ENCODE assay signal across 8 cellular contexts in genomic region chr20:47576516-47577033, GRCh38.
DNase-seq lines count a peak whose midpoint lies in the region; ATAC-seq and TF ChIP-seq lines count a peak whose summit lies in the region.

No MANE protein-coding gene starts in this region.

- no peak overlapping the region for H2AFZ ChIP-seq in HCT116 (ENCODE audit: low read depth, low read length, poor library complexity, severe bottlenecking)
- H2AFZ ChIP-seq in neural progenitor cell (replicated peaks), result no peak overlapping the region

- POLR2A ChIA-PET in HCT116 (lab: Charles Lee), result interaction anchor here (1.2 to 1.4 kb wide), 3 partner anchors 9 to 75 kb away, joined by 3 to 7 read pairs (median 4); partner anchors contain the start of gene NCOA3

- H3K4me1 Mint-ChIP-seq in neural progenitor cell, result peaks cover 41% of the 10 kb centered on the region

- no peak for TF ChIP-seq CTCF in HCT116 (IDR thresholded peaks at IDR 0.05 in 2 of 3, conservative IDR thresholded peaks at IDR 0.05 in 1 of 3; ENCODE audit: borderline replicate concordance in 1 of 3, insufficient read depth in 1 of 3, low read depth in 2 of 3, low read length in 2 of 3)
- no peak for TF ChIP-seq CTCF in VCaP (conservative IDR thresholded peaks at IDR 0.05)
- no peak for TF ChIP-seq CTCF in neural progenitor cell (IDR thresholded peaks at IDR 0.05)

- peaks cover 5% of the 10 kb centered on the region for H3K36me3 Mint-ChIP-seq in neural progenitor cell

- H3K4me3 ChIP-seq in HCT116 (replicated peaks in 1 of 2; ENCODE audit: low read depth in 1 of 2, low read length in 2 of 2) (peak overlapping the region; percentile 25 to 33), neural progenitor cell (no peak overlapping the region)

- RAD21 ChIA-PET in HCT116 (lab: Charles Lee; ENCODE audit: low non-redundant PET in 1 of 2, low total read pairs in 2 of 2, uncharacterized antibody in 2 of 2, unreplicated experiment in 2 of 2), result interaction anchor here in 1 of 2 experiments (0.6 kb wide), 1 partner anchor 41 kb away, joined by 4 read pairs; no protein-coding TSS in a partner anchor

- H3K9ac ChIP-seq in HCT116 (ENCODE audit: low read length) (peak overlapping the region; percentile 51), neural progenitor cell (no peak overlapping the region)

- H3K79me2 ChIP-seq in HCT116 (ENCODE audit: insufficient read depth, low read length), result peaks cover 59% of the 10 kb centered on the region
- H3K79me2 ChIP-seq in neural progenitor cell (ENCODE audit: low read depth), result peaks cover 100% of the 10 kb centered on the region

- peak; percentile 93 for ATAC-seq in HCT116

- no TSS peak for BruUV-seq in HCT116 (replicated peaks; lab: Mats Ljungman, UMichigan)

- H3K4me2 ChIP-seq in HCT116 (ENCODE audit: low read length) (peak overlapping the region; percentile 69), neural progenitor cell (peak overlapping the region; percentile 6)

- peak; percentile 11; the same call in 1 of the 2 replicates for TF ChIP-seq RAD21 in HCT116 (IDR thresholded peaks at IDR 0.05; ENCODE audit: low read depth)

- peak overlapping the region; percentile 78 for H3K27ac ChIP-seq in HCT116 (ENCODE audit: low read depth, low read length)
- H3K27ac ChIP-seq in VCaP, result peak overlapping the region; percentile 44
- H3K27ac ChIP-seq in neural progenitor cell, result no peak overlapping the region

- H3F3A ChIP-seq in neural progenitor cell (ENCODE audit: low read depth), result peaks cover 22% of the 10 kb centered on the region

- peak overlapping the region; percentile 28 for H3K4me3 Mint-ChIP-seq in neural progenitor cell

- peaks cover 62 to 75% of the 10 kb centered on the region in 2 experiments for H3K4me1 ChIP-seq in HCT116 (ENCODE audit: control insufficient read depth in 1 of 2, insufficient read depth in 2 of 2, low read length in 2 of 2)
- H3K4me1 ChIP-seq in neural progenitor cell, result peaks cover 28% of the 10 kb centered on the region

- H4K20me1 ChIP-seq in HCT116 (ENCODE audit: insufficient read depth) (no peaks in the 10 kb centered on the region), neural progenitor cell (ENCODE audit: low read depth) (peaks cover 84% of the 10 kb centered on the region)

- intact Hi-C loops in HCT116 (cut with micrococcal nuclease), result loop anchor here (5.0 kb wide), 1 partner anchor 74 kb away; the partner anchor contains the start of gene NCOA3

- DNase-seq in GM03348 (ENCODE audit: low spot score) (peak; percentile 78), HCT116 (ENCODE audit: low read depth, low spot score) (peak; percentile 85), NCI-H2107 (lab: John Stamatoyannopoulos, UW) (peak; percentile 28), fibroblast of the conjunctiva (ENCODE audit: low read depth) (peak; percentile 59), neural progenitor cell (ENCODE audit: low spot score) (peak; percentile 32), NCI-H187 treated with DMSO at 0.1 percent for 48 hours (lab: John Stamatoyannopoulos, UW) (no peak)
- no peak for DNase-seq in activated CD4-positive, alpha-beta T cell treated with anti-CD3 and anti-CD28 coated beads, Interleukin-2, amount 50 U/mL, for 4 hours

- H3K9me3 ChIP-seq in HCT116 (ENCODE audit: control insufficient read depth in 1 of 2, insufficient read depth in 1 of 2, low read depth in 1 of 2, low read length in 2 of 2), result no peaks in the 10 kb centered on the region
- no peaks in the 10 kb centered on the region for H3K9me3 ChIP-seq in neural progenitor cell (ENCODE audit: low read depth)

- H3K27ac Mint-ChIP-seq in neural progenitor cell, result no peak overlapping the region

- CTCF ChIA-PET in HCT116 (lab: Charles Lee), result interaction anchor here (0.7 to 1.3 kb wide), 2 partner anchors 44 to 192 kb away, joined by 3 to 4 read pairs; no protein-coding TSS in a partner anchor

- H3K36me3 ChIP-seq in HCT116 (ENCODE audit: control insufficient read depth in 1 of 2, insufficient read depth in 2 of 2, low read length in 2 of 2) (no peaks in the 10 kb centered on the region), neural progenitor cell (no peaks in the 10 kb centered on the region)

- H3K27me3 ChIP-seq in HCT116 (ENCODE audit: insufficient read depth, low read length) (no peaks in the 10 kb centered on the region), neural progenitor cell (no peaks in the 10 kb centered on the region)

- TF ChIP-seq POLR2A in HCT116 (IDR thresholded peaks at IDR 0.05; ENCODE audit: borderline replicate concordance, extremely low read depth, insufficient read depth, insufficient read length), result no peak

- peaks cover 11% of the 10 kb centered on the region for H3K9me3 Mint-ChIP-seq in neural progenitor cell

- H3K9me2 ChIP-seq in HCT116 (ENCODE audit: insufficient read depth), result no peaks in the 10 kb centered on the region

- peaks cover 2% of the 10 kb centered on the region for H3K27me3 Mint-ChIP-seq in neural progenitor cell (ENCODE audit: insufficient read depth, low read depth)

TF ChIP-seq in HCT116, 20 proteins besides CTCF, POLR2A, EP300 and RAD21:
- peak; percentile 78 for TF ChIP-seq POLR2AphosphoS5 (IDR thresholded peaks at IDR 0.05; ENCODE audit: low read depth, low read length)
- TF ChIP-seq SP1 (IDR thresholded peaks at IDR 0.05; ENCODE audit: low read depth), result peak; percentile 83
- TF ChIP-seq ZNF274 (IDR thresholded peaks at IDR 0.05; ENCODE audit: low read depth, low read length), result no peak
- no peak for TF ChIP-seq FOSL1 (IDR thresholded peaks at IDR 0.05; ENCODE audit: low read depth)
- TF ChIP-seq SRF (IDR thresholded peaks at IDR 0.05; ENCODE audit: low read depth), result peak; percentile 45; the same call in 1 of the 2 replicates
- TF ChIP-seq CBX3 (IDR thresholded peaks at IDR 0.05; ENCODE audit: low read depth), result peak; percentile 73
- TF ChIP-seq MAX (IDR thresholded peaks at IDR 0.05), result peak; percentile 64
TF ChIP-seq in HCT116: peak in this region for 5.

Comparison
In these comparisons a context has a peak if more than half of its experiments do, and no peak if none do; other contexts are left out.
1. DNase-seq: peak in GM03348 (single experiment), HCT116 (single experiment), NCI-H2107 (single experiment), fibroblast of the conjunctiva (single experiment) and neural progenitor cell (single experiment); none in NCI-H187 treated with DMSO at 0.1 percent for 48 hours (single experiment) and activated CD4-positive, alpha-beta T cell treated with anti-CD3 and anti-CD28 coated beads, Interleukin-2, amount 50 U/mL, for 4 hours (0 of 2).